In genomic region chr13:45416521-45417125, GRCh38 we compare ENCODE assay signal across 8 cellular contexts. TPM values are rescaled to one million over a fixed set of nuclear protein-coding genes. Genes with fewer than 3 reads are reported as not detected.
DNase-seq lines count a peak whose midpoint lies in the region; ATAC-seq and TF ChIP-seq lines count a peak whose summit lies in the region.

No MANE protein-coding gene starts in this region.

- H3K27ac ChIP-seq in heart left ventricle (peak overlapping the region; percentile 72 to 96 (median 92)), left lung (peak overlapping the region; percentile 94), upper lobe of left lung (peak overlapping the region; percentile 89 to 93 (median 92))

- H3K36me3 Mint-ChIP-seq in activated CD4-positive, alpha-beta memory T cell treated with anti-CD3 and anti-CD28 coated beads, Interleukin-2, amount 10 ng/mL, durations not matched to agents 7 days and 5 days (ENCODE audit: low read depth): peaks cover 7% of the 10 kb centered on the region

- peak overlapping the region; percentile 96 for H3K27ac Mint-ChIP-seq in activated CD4-positive, alpha-beta memory T cell treated with anti-CD3 and anti-CD28 coated beads, Interleukin-2, amount 10 ng/mL, durations not matched to agents 7 days and 5 days

- H3K4me1 Mint-ChIP-seq in activated CD4-positive, alpha-beta memory T cell treated with anti-CD3 and anti-CD28 coated beads, Interleukin-2, amount 10 ng/mL, durations not matched to agents 7 days and 5 days: peaks cover 18% of the 10 kb centered on the region

- TF ChIP-seq EP300 in upper lobe of left lung (IDR thresholded peaks at IDR 0.05): no peak

- peaks cover 2% of the 10 kb centered on the region for H3K27me3 Mint-ChIP-seq in activated CD4-positive, alpha-beta memory T cell treated with anti-CD3 and anti-CD28 coated beads, Interleukin-2, amount 10 ng/mL, durations not matched to agents 7 days and 5 days

- POLR2A ChIA-PET in activated CD4-positive, alpha-beta memory T cell treated with anti-CD3 and anti-CD28 coated beads, Interleukin-2, amount 10 ng/mL, durations not matched to agents 7 days and 5 days (lab: Charles Lee): interaction anchor here (0.8 to 5.0 kb wide), 10 partner anchors 11 to 84 kb away, joined by 3 to 70 read pairs (median 14); partner anchors contain the start of genes COG3 and TPT1

- peaks cover 0 to under 1% (median 0%) of the 10 kb centered on the region in 9 donors for H3K36me3 ChIP-seq in heart left ventricle
- H3K36me3 ChIP-seq in left lung: no peaks in the 10 kb centered on the region
- no peaks in the 10 kb centered on the region for H3K36me3 ChIP-seq in upper lobe of left lung

- ATAC-seq in heart left ventricle (no peak), left ventricle myocardium superior (no peak), left lung (no peak), upper lobe of left lung (ENCODE audit: low FRiP score in 2 of 2) (no peak), HG03520 (IDR thresholded peaks at IDR 0.05; ENCODE audit: unreplicated experiment) (no peak), GM21360 (IDR thresholded peaks at IDR 0.05; ENCODE audit: unreplicated experiment) (no peak)

- H3K4me3 ChIP-seq in heart left ventricle (peak overlapping the region; percentile 55 to 95 (median 82)), left lung (peak overlapping the region; percentile 61 to 88), upper lobe of left lung (peak overlapping the region; percentile 13 to 82 (median 72))

- H3K9me3 ChIP-seq in heart left ventricle: no peaks in the 10 kb centered on the region
- no peaks in the 10 kb centered on the region for H3K9me3 ChIP-seq in left lung
- no peaks in the 10 kb centered on the region for H3K9me3 ChIP-seq in upper lobe of left lung

- CTCF ChIA-PET in activated CD4-positive, alpha-beta memory T cell treated with anti-CD3 and anti-CD28 coated beads, Interleukin-2, amount 10 ng/mL, durations not matched to agents 7 days and 5 days (lab: Charles Lee): interaction anchor here (0.6 to 3.7 kb wide), 10 partner anchors 12 to 149 kb away, joined by 3 to 30 read pairs (median 8); partner anchors contain the start of genes COG3 and TPT1

- TF ChIP-seq CTCF in heart left ventricle (IDR thresholded peaks at IDR 0.05): no peak
- no peak for TF ChIP-seq CTCF in left lung (IDR thresholded peaks at IDR 0.05)
- no peak for TF ChIP-seq CTCF in upper lobe of left lung (IDR thresholded peaks at IDR 0.05)

- TF ChIP-seq POLR2A in heart left ventricle (IDR thresholded peaks at IDR 0.05) (no peak), upper lobe of left lung (IDR thresholded peaks at IDR 0.05) (no peak)

- H3K9me3 Mint-ChIP-seq in activated CD4-positive, alpha-beta memory T cell treated with anti-CD3 and anti-CD28 coated beads, Interleukin-2, amount 10 ng/mL, durations not matched to agents 7 days and 5 days: no peaks in the 10 kb centered on the region

- no peak for DNase-seq in heart left ventricle
- no peak for DNase-seq in left ventricle myocardium superior
- no peak for DNase-seq in activated CD4-positive, alpha-beta memory T cell treated with anti-CD3 and anti-CD28 coated beads, Interleukin-2, amount 10 ng/mL, durations not matched to agents 7 days and 5 days
- no peak for DNase-seq in left lung
- DNase-seq in upper lobe of left lung: no peak
- DNase-seq in GM19238 (ENCODE audit: insufficient read length, low spot score): no peak

- intact Hi-C loops in heart left ventricle (cut with DNase I) (loop anchor here in 5 of 10 donors (2.0 to 5.0 kb wide), 2 partner anchors 46 to 48 kb away; partner anchors contain the start of gene COG3 (in 5 of the 5)), left ventricle myocardium superior (cut with micrococcal nuclease) (no loop called here), left lung (cut with DNase I) (no loop called here)

- peak overlapping the region; percentile 85 for H3K4me3 Mint-ChIP-seq in activated CD4-positive, alpha-beta memory T cell treated with anti-CD3 and anti-CD28 coated beads, Interleukin-2, amount 10 ng/mL, durations not matched to agents 7 days and 5 days

- peaks cover 3 to 50% (median 31%) of the 10 kb centered on the region in 12 donors for H3K4me1 ChIP-seq in heart left ventricle
- peaks cover 13 to 41% of the 10 kb centered on the region in 2 donors for H3K4me1 ChIP-seq in left lung
- H3K4me1 ChIP-seq in upper lobe of left lung: peaks cover 21 to 36% (median 28%) of the 10 kb centered on the region in 4 donors

- WGBS in heart left ventricle, 4 donors: 31 to 39% (median 38%) methylated on average over 10 of the region's 10 CpGs
- WGBS in upper lobe of left lung, 2 donors: 33 to 39% methylated on average over 10 of the region's 10 CpGs

- H3K27me3 ChIP-seq in heart left ventricle (no peaks in the 10 kb centered on the region), left lung (no peaks in the 10 kb centered on the region), upper lobe of left lung (no peaks in the 10 kb centered on the region)

RNA-seq across cellular contexts. Expression of gene SLC25A30, which starts 1.6 kb away (rescaled TPM):
- total RNA-seq in heart left ventricle (100 to 1,000 TPM in 6 of 9 donors, 10 to 100 TPM in 3; 56.9 to 208 (median 128) TPM), left ventricle myocardium superior (194 TPM), left lung (10 to 100 TPM; 20.9 to 25.1 TPM), upper lobe of left lung (10 to 100 TPM in 4 of 6 donors, 1 to 10 TPM in 2; 3.8 to 25.1 (median 16.8) TPM)
- polyA plus RNA-seq in heart left ventricle: 10 to 100 TPM; 27.9 to 51.6 TPM
- 10 to 100 TPM; 17.5 to 17.6 TPM for total RNA-seq in activated CD4-positive, alpha-beta memory T cell treated with anti-CD3 and anti-CD28 coated beads, Interleukin-2, amount 10 ng/mL, durations not matched to agents 7 days and 5 days

RNA-seq across cellular contexts. Expression of gene COG3, which starts 48.1 kb away (rescaled TPM):
- 10 to 100 TPM; 12.6 to 23.1 (median 15.5) TPM for total RNA-seq in heart left ventricle
- polyA plus RNA-seq in heart left ventricle: 10 to 100 TPM in 1 of 2 donors, 1 to 10 TPM in 1; 7.7 to 15.2 TPM
- 15.1 TPM for total RNA-seq in left ventricle myocardium superior
- 10 to 100 TPM; 24.6 to 26.5 TPM for total RNA-seq in activated CD4-positive, alpha-beta memory T cell treated with anti-CD3 and anti-CD28 coated beads, Interleukin-2, amount 10 ng/mL, durations not matched to agents 7 days and 5 days
- total RNA-seq in left lung: 10 to 100 TPM; 20.6 to 25.4 TPM
- total RNA-seq in upper lobe of left lung: 10 to 100 TPM; 20.5 to 48.2 (median 38.8) TPM
